ENCODE assay signal across 1 cellular context in genomic region chr7:128827248-128827958, GRCh38.
A peak's percentile ranks its signal among the peaks of the same experiment; 100 is the strongest.
TF ChIP-seq lines count a peak whose summit lies in the region.

No MANE protein-coding gene starts in this region.

TF ChIP-seq in K562, 482 proteins besides CTCF, POLR2A, EP300 and RAD21 (continued from another document and continues in another):
- TF ChIP-seq, protein P1, sequence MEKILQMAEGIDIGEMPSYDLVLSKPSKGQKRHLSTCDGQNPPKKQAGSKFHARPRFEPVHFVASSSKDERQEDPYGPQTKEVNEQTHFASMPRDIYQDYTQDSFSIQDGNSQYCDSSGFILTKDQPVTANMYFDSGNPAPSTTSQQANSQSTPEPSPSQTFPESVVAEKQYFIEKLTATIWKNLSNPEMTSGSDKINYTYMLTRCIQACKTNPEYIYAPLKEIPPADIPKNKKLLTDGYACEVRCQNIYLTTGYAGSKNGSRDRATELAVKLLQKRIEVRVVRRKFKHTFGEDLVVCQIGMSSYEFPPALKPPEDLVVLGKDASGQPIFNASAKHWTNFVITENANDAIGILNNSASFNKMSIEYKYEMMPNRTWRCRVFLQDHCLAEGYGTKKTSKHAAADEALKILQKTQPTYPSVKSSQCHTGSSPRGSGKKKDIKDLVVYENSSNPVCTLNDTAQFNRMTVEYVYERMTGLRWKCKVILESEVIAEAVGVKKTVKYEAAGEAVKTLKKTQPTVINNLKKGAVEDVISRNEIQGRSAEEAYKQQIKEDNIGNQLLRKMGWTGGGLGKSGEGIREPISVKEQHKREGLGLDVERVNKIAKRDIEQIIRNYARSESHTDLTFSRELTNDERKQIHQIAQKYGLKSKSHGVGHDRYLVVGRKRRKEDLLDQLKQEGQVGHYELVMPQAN (IDR thresholded peaks at IDR 0.05; ENCODE audit: borderline replicate concordance): no peak
- peak; percentile 83 for TF ChIP-seq CCNT2 (IDR thresholded peaks at IDR 0.05; ENCODE audit: borderline replicate concordance, extremely low read depth, insufficient read length, low read depth, low read length)
- TF ChIP-seq, protein P2, sequence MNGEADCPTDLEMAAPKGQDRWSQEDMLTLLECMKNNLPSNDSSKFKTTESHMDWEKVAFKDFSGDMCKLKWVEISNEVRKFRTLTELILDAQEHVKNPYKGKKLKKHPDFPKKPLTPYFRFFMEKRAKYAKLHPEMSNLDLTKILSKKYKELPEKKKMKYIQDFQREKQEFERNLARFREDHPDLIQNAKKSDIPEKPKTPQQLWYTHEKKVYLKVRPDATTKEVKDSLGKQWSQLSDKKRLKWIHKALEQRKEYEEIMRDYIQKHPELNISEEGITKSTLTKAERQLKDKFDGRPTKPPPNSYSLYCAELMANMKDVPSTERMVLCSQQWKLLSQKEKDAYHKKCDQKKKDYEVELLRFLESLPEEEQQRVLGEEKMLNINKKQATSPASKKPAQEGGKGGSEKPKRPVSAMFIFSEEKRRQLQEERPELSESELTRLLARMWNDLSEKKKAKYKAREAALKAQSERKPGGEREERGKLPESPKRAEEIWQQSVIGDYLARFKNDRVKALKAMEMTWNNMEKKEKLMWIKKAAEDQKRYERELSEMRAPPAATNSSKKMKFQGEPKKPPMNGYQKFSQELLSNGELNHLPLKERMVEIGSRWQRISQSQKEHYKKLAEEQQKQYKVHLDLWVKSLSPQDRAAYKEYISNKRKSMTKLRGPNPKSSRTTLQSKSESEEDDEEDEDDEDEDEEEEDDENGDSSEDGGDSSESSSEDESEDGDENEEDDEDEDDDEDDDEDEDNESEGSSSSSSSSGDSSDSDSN (IDR thresholded peaks at IDR 0.05; ENCODE audit: borderline replicate concordance in 1 of 2, low read depth in 2 of 2, low read length in 2 of 2): peak; percentile 84 to 90; a peak in 2 of 4 replicates
- TF ChIP-seq, protein P3, sequence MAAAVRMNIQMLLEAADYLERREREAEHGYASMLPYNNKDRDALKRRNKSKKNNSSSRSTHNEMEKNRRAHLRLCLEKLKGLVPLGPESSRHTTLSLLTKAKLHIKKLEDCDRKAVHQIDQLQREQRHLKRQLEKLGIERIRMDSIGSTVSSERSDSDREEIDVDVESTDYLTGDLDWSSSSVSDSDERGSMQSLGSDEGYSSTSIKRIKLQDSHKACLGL (CRISPR knock-in tag; IDR thresholded peaks at IDR 0.05; ENCODE audit: borderline replicate concordance, poor library complexity, severe bottlenecking): no peak
- TF ChIP-seq, protein P4, sequence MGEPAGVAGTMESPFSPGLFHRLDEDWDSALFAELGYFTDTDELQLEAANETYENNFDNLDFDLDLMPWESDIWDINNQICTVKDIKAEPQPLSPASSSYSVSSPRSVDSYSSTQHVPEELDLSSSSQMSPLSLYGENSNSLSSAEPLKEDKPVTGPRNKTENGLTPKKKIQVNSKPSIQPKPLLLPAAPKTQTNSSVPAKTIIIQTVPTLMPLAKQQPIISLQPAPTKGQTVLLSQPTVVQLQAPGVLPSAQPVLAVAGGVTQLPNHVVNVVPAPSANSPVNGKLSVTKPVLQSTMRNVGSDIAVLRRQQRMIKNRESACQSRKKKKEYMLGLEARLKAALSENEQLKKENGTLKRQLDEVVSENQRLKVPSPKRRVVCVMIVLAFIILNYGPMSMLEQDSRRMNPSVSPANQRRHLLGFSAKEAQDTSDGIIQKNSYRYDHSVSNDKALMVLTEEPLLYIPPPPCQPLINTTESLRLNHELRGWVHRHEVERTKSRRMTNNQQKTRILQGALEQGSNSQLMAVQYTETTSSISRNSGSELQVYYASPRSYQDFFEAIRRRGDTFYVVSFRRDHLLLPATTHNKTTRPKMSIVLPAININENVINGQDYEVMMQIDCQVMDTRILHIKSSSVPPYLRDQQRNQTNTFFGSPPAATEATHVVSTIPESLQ (CRISPR knock-in tag; IDR thresholded peaks at IDR 0.05): peak; percentile 78; the same call in 1 of the 2 replicates
- peak; percentile 92 for TF ChIP-seq ARID1B (IDR thresholded peaks at IDR 0.05)
- TF ChIP-seq CXXC5 (CRISPR knock-in tag; IDR thresholded peaks at IDR 0.05): peak; percentile 76; the same call in 1 of the 2 replicates
- TF ChIP-seq, protein P5, sequence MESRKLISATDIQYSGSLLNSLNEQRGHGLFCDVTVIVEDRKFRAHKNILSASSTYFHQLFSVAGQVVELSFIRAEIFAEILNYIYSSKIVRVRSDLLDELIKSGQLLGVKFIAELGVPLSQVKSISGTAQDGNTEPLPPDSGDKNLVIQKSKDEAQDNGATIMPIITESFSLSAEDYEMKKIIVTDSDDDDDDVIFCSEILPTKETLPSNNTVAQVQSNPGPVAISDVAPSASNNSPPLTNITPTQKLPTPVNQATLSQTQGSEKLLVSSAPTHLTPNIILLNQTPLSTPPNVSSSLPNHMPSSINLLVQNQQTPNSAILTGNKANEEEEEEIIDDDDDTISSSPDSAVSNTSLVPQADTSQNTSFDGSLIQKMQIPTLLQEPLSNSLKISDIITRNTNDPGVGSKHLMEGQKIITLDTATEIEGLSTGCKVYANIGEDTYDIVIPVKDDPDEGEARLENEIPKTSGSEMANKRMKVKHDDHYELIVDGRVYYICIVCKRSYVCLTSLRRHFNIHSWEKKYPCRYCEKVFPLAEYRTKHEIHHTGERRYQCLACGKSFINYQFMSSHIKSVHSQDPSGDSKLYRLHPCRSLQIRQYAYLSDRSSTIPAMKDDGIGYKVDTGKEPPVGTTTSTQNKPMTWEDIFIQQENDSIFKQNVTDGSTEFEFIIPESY (CRISPR knock-in tag; IDR thresholded peaks at IDR 0.05): peak; percentile 78
- peak; percentile 81 for TF ChIP-seq L3MBTL2 (IDR thresholded peaks at IDR 0.05)
- peak; percentile 46; the same call in 1 of the 2 replicates for TF ChIP-seq ZNF316 (IDR thresholded peaks at IDR 0.05)
- 0 out of 2 replicates have a peak, but pooled peaks have one; percentile 58 for TF ChIP-seq NFXL1 (CRISPR knock-in tag; IDR thresholded peaks at IDR 0.05)
- TF ChIP-seq BHLHE40 (IDR thresholded peaks at IDR 0.05; ENCODE audit: low read length): no peak
- peak; percentile 92 for TF ChIP-seq POLR2G (IDR thresholded peaks at IDR 0.05; ENCODE audit: low read depth, low read length)
- peak; percentile 81 for TF ChIP-seq MEF2A (IDR thresholded peaks at IDR 0.05; ENCODE audit: control insufficient read depth, low read depth, low read length)
- TF ChIP-seq YY1 (IDR thresholded peaks at IDR 0.05; ENCODE audit: borderline replicate concordance in 1 of 3, control insufficient read depth in 1 of 3, extremely low read depth in 1 of 3, insufficient read depth in 3 of 3, insufficient read length in 1 of 3, insufficient replicate concordance in 2 of 3, low read depth in 1 of 3, low read length in 2 of 3): peak in 1 of 3 experiments; percentile 26
- TF ChIP-seq PPARD (CRISPR knock-in tag; IDR thresholded peaks at IDR 0.05): no peak
- TF ChIP-seq ZNF644 (tag; IDR thresholded peaks at IDR 0.05; ENCODE audit: low read depth): peak; percentile 64; the same call in 1 of the 2 replicates
- no peak for TF ChIP-seq PURB (CRISPR knock-in tag; IDR thresholded peaks at IDR 0.05; ENCODE audit: low read depth)
- TF ChIP-seq GATA2 (CRISPR knock-in tag; IDR thresholded peaks at IDR 0.05): peak; percentile 52; the same call in 1 of the 2 replicates
- no peak for TF ChIP-seq ZKSCAN8 (CRISPR knock-in tag; IDR thresholded peaks at IDR 0.05)
- no peak for TF ChIP-seq MIER1 (IDR thresholded peaks at IDR 0.05; ENCODE audit: low read depth)
- TF ChIP-seq, protein P6, sequence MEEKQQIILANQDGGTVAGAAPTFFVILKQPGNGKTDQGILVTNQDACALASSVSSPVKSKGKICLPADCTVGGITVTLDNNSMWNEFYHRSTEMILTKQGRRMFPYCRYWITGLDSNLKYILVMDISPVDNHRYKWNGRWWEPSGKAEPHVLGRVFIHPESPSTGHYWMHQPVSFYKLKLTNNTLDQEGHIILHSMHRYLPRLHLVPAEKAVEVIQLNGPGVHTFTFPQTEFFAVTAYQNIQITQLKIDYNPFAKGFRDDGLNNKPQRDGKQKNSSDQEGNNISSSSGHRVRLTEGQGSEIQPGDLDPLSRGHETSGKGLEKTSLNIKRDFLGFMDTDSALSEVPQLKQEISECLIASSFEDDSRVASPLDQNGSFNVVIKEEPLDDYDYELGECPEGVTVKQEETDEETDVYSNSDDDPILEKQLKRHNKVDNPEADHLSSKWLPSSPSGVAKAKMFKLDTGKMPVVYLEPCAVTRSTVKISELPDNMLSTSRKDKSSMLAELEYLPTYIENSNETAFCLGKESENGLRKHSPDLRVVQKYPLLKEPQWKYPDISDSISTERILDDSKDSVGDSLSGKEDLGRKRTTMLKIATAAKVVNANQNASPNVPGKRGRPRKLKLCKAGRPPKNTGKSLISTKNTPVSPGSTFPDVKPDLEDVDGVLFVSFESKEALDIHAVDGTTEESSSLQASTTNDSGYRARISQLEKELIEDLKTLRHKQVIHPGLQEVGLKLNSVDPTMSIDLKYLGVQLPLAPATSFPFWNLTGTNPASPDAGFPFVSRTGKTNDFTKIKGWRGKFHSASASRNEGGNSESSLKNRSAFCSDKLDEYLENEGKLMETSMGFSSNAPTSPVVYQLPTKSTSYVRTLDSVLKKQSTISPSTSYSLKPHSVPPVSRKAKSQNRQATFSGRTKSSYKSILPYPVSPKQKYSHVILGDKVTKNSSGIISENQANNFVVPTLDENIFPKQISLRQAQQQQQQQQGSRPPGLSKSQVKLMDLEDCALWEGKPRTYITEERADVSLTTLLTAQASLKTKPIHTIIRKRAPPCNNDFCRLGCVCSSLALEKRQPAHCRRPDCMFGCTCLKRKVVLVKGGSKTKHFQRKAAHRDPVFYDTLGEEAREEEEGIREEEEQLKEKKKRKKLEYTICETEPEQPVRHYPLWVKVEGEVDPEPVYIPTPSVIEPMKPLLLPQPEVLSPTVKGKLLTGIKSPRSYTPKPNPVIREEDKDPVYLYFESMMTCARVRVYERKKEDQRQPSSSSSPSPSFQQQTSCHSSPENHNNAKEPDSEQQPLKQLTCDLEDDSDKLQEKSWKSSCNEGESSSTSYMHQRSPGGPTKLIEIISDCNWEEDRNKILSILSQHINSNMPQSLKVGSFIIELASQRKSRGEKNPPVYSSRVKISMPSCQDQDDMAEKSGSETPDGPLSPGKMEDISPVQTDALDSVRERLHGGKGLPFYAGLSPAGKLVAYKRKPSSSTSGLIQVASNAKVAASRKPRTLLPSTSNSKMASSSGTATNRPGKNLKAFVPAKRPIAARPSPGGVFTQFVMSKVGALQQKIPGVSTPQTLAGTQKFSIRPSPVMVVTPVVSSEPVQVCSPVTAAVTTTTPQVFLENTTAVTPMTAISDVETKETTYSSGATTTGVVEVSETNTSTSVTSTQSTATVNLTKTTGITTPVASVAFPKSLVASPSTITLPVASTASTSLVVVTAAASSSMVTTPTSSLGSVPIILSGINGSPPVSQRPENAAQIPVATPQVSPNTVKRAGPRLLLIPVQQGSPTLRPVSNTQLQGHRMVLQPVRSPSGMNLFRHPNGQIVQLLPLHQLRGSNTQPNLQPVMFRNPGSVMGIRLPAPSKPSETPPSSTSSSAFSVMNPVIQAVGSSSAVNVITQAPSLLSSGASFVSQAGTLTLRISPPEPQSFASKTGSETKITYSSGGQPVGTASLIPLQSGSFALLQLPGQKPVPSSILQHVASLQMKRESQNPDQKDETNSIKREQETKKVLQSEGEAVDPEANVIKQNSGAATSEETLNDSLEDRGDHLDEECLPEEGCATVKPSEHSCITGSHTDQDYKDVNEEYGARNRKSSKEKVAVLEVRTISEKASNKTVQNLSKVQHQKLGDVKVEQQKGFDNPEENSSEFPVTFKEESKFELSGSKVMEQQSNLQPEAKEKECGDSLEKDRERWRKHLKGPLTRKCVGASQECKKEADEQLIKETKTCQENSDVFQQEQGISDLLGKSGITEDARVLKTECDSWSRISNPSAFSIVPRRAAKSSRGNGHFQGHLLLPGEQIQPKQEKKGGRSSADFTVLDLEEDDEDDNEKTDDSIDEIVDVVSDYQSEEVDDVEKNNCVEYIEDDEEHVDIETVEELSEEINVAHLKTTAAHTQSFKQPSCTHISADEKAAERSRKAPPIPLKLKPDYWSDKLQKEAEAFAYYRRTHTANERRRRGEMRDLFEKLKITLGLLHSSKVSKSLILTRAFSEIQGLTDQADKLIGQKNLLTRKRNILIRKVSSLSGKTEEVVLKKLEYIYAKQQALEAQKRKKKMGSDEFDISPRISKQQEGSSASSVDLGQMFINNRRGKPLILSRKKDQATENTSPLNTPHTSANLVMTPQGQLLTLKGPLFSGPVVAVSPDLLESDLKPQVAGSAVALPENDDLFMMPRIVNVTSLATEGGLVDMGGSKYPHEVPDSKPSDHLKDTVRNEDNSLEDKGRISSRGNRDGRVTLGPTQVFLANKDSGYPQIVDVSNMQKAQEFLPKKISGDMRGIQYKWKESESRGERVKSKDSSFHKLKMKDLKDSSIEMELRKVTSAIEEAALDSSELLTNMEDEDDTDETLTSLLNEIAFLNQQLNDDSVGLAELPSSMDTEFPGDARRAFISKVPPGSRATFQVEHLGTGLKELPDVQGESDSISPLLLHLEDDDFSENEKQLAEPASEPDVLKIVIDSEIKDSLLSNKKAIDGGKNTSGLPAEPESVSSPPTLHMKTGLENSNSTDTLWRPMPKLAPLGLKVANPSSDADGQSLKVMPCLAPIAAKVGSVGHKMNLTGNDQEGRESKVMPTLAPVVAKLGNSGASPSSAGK (IDR thresholded peaks at IDR 0.05): peak; percentile 41; the same call in 1 of the 2 replicates
- TF ChIP-seq RBBP5 (IDR thresholded peaks at IDR 0.05; ENCODE audit: borderline replicate concordance, insufficient read depth, low read length, poor library complexity, severe bottlenecking): peak; percentile 35
- no peak for TF ChIP-seq MED1 (CRISPR knock-in tag; IDR thresholded peaks at IDR 0.05; ENCODE audit: borderline replicate concordance)
- TF ChIP-seq, protein P7, sequence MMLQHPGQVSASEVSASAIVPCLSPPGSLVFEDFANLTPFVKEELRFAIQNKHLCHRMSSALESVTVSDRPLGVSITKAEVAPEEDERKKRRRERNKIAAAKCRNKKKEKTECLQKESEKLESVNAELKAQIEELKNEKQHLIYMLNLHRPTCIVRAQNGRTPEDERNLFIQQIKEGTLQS (IDR thresholded peaks at IDR 0.05): peak; percentile 98
- TF ChIP-seq, protein P7 (CRISPR knock-in tag; conservative IDR thresholded peaks at IDR 0.05): peak; percentile 58
- TF ChIP-seq, protein P8, sequence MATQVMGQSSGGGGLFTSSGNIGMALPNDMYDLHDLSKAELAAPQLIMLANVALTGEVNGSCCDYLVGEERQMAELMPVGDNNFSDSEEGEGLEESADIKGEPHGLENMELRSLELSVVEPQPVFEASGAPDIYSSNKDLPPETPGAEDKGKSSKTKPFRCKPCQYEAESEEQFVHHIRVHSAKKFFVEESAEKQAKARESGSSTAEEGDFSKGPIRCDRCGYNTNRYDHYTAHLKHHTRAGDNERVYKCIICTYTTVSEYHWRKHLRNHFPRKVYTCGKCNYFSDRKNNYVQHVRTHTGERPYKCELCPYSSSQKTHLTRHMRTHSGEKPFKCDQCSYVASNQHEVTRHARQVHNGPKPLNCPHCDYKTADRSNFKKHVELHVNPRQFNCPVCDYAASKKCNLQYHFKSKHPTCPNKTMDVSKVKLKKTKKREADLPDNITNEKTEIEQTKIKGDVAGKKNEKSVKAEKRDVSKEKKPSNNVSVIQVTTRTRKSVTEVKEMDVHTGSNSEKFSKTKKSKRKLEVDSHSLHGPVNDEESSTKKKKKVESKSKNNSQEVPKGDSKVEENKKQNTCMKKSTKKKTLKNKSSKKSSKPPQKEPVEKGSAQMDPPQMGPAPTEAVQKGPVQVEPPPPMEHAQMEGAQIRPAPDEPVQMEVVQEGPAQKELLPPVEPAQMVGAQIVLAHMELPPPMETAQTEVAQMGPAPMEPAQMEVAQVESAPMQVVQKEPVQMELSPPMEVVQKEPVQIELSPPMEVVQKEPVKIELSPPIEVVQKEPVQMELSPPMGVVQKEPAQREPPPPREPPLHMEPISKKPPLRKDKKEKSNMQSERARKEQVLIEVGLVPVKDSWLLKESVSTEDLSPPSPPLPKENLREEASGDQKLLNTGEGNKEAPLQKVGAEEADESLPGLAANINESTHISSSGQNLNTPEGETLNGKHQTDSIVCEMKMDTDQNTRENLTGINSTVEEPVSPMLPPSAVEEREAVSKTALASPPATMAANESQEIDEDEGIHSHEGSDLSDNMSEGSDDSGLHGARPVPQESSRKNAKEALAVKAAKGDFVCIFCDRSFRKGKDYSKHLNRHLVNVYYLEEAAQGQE (CRISPR knock-in tag; IDR thresholded peaks at IDR 0.05; ENCODE audit: low read depth): peak; percentile 71; the same call in 1 of the 2 replicates
